ENCODE assay signal across 8 cellular contexts in the genomic region with DNA sequence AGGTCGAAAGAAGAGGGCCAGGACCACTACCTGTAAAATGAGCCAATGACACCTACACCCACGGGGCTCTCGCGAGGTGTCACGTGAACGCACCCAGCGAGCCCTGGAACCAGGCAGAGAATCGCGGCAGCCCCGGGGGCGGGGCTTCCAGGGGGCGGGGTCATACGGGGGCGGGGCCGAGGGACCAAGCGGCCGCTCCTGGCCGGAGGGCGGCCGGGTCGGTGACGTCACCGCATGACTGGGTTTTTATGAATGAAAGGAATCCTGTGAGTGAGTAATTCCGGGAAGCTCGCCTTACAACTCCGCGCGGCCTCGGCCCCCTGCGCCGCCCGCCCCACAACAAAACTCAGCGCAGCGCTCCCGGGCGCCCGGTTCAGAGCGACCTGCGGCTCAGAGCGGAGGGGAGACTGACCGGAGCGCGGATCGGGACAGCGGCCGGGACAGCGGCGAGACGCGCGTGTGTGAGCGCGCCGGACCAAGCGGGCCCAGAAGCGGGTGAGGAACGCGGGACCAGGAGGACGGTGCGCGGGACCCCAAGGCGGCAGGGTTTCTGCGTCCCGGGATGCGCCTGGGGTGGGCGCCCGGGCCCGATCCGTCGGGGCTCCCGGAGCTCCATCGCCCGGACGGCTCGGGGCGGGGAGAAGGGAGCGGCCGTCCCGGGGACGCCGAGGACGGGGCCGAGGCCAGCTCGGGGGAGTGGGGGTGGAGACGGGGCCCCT. TPM values are rescaled to one million over a fixed set of nuclear protein-coding genes. Genes with fewer than 3 reads are reported as not detected.
DNase-seq lines count a peak whose midpoint lies in the region; ATAC-seq, FAIRE-seq and TF ChIP-seq lines count a peak whose summit lies in the region.

A gene (plus strand): TSS at position 277 of the 719 bp plus-strand sequence. CDS start 11,860 bp downstream, outside the sequence.

- no peaks in the 10 kb centered on the region for H3K9me3 ChIP-seq in CD4-positive, alpha-beta memory T cell (ENCODE audit: control insufficient read depth in 1 of 2, low read length in 2 of 2)
- no peaks in the 10 kb centered on the region for H3K9me3 ChIP-seq in OCI-LY1 (ENCODE audit: low read length)

- H3K4me1 ChIP-seq in CD4-positive, alpha-beta memory T cell (ENCODE audit: insufficient read depth, low read length), result peaks cover 32% of the 10 kb centered on the region
- H3K4me1 ChIP-seq in OCI-LY1 (ENCODE audit: insufficient read depth, low read length, severe bottlenecking), result peaks cover 27% of the 10 kb centered on the region

- ATAC-seq in GM19452 (IDR thresholded peaks at IDR 0.05; ENCODE audit: unreplicated experiment), result peak; percentile 55

- peak within 1 kb of the TSS; percentile 87 to 93 (median 90) for H3K4me3 Mint-ChIP-seq in CD4-positive, alpha-beta memory T cell

- H4K20me1 ChIP-seq in OCI-LY1 (ENCODE audit: insufficient read depth, low read length), result no peaks in the 10 kb centered on the region

- no peaks in the 10 kb centered on the region for H3K36me3 ChIP-seq in CD4-positive, alpha-beta memory T cell (ENCODE audit: insufficient read depth, low read length)
- no peaks in the 10 kb centered on the region for H3K36me3 ChIP-seq in OCI-LY1 (ENCODE audit: insufficient read depth, low read length)

- H3K9ac ChIP-seq in OCI-LY1 (ENCODE audit: low read length), result peak within 1 kb of the TSS; percentile 57

- peak within 1 kb of the TSS; percentile 80 to 90 for H3K4me3 ChIP-seq in CD4-positive, alpha-beta memory T cell (ENCODE audit: low read length in 2 of 2)
- H3K4me3 ChIP-seq in OCI-LY1 (ENCODE audit: low read depth, low read length, poor library complexity, severe bottlenecking), result peak within 1 kb of the TSS; percentile 78

- H3K27ac Mint-ChIP-seq in CD4-positive, alpha-beta memory T cell, result peak within 1 kb of the TSS; percentile 90 to 98 (median 97)

- H3K27ac ChIP-seq in CD4-positive, alpha-beta memory T cell (ENCODE audit: low read depth, low read length), result peak within 1 kb of the TSS; percentile 81
- H3K27ac ChIP-seq in OCI-LY1 (ENCODE audit: low read depth, low read length, poor library complexity, severe bottlenecking), result peak within 1 kb of the TSS; percentile 27

- H3K27me3 ChIP-seq in CD4-positive, alpha-beta memory T cell (ENCODE audit: insufficient read depth, low read length), result no peaks in the 10 kb centered on the region
- H3K27me3 ChIP-seq in OCI-LY1 (ENCODE audit: insufficient read depth, low read length), result no peaks in the 10 kb centered on the region

- CTCF ChIA-PET in CD4-positive, alpha-beta memory T cell (lab: Charles Lee; ENCODE audit: partially characterized antibody), result interaction anchor here (3.2 kb wide), 1 partner anchor 13 kb away, joined by 13 read pairs; no protein-coding TSS in a partner anchor

- peak; percentile 77 to 93 (median 80) for DNase-seq in CD4-positive, alpha-beta memory T cell
- DNase-seq in HTR-8/SVneo (ENCODE audit: insufficient read length, low spot score) (peak; percentile 84), activated T-cell treated with anti-CD3 and anti-CD28 coated beads for 24 hours (ENCODE audit: low read depth) (peak; percentile 83), epidermal melanocyte (ENCODE audit: insufficient read length, low spot score) (peak; percentile 89), middle frontal gyrus (ENCODE audit: extremely low spot score, low spot score) (peak; percentile 73)
- DNase-seq in stimulated activated CD8-positive, alpha-beta memory T cell treated with anti-CD3 and anti-CD28 coated beads, Interleukin-15, amount 100 ng/mL, for 48 hours (ENCODE audit: low read depth in 2 of 2), result peak; percentile 89 to 91

- intact Hi-C loops in CD4-positive, alpha-beta memory T cell (cut with micrococcal nuclease), result loop anchor here (1.0 to 5.0 kb wide), 3 partner anchors 12 to 115 kb away; a partner anchor contains a TSS

- no peaks in the 10 kb centered on the region for H3K27me3 Mint-ChIP-seq in CD4-positive, alpha-beta memory T cell

- TF ChIP-seq CTCF in OCI-LY1 (IDR thresholded peaks at IDR 0.05; ENCODE audit: low read length), result no peak

- H3K4me1 Mint-ChIP-seq in CD4-positive, alpha-beta memory T cell, result peaks cover 18 to 47% (median 26%) of the 10 kb centered on the region in 4 donors

- H3K4me2 ChIP-seq in OCI-LY1 (ENCODE audit: low read length), result peak within 1 kb of the TSS; percentile 84

- H3K36me3 Mint-ChIP-seq in CD4-positive, alpha-beta memory T cell, result peaks cover 0 to 7% of the 10 kb centered on the region in 2 donors

- H2AFZ ChIP-seq in OCI-LY1 (ENCODE audit: low read length), result peak within 1 kb of the TSS; percentile 52; the same call in 1 of the 2 replicates

- H3F3A ChIP-seq in OCI-LY1 (ENCODE audit: insufficient read depth, low read length), result no peaks in the 10 kb centered on the region

- H3K9me2 ChIP-seq in OCI-LY1 (ENCODE audit: low read depth, low read length), result no peaks in the 10 kb centered on the region

- no peaks in the 10 kb centered on the region for H3K79me2 ChIP-seq in OCI-LY1 (ENCODE audit: insufficient read depth, low read length)

- H3K9me3 Mint-ChIP-seq in CD4-positive, alpha-beta memory T cell, result no peaks in the 10 kb centered on the region

- peak; percentile 63 for FAIRE-seq in HTR-8/SVneo (lab: Jason Lieb, UNC)

- POLR2A ChIA-PET in CD4-positive, alpha-beta memory T cell (lab: Charles Lee; ENCODE audit: partially characterized antibody), result interaction anchor here (0.6 to 4.3 kb wide), 8 partner anchors 9 to 65 kb away, joined by 3 to 72 read pairs (median 8); a partner anchor contains a TSS

RNA-seq across cellular contexts. Expression of the gene that starts here (rescaled TPM):
- total RNA-seq in CD4-positive, alpha-beta memory T cell, result 1 to 10 TPM; 6.8 TPM
- 1 to 10 TPM; 3.3 to 3.5 TPM for polyA plus RNA-seq in CD4-positive, alpha-beta memory T cell

Comparison
In these comparisons a context has a peak if more than half of its experiments do, and no peak if none do; other contexts are left out.
1. Peak in every context shown above with its lines: DNase-seq, ATAC-seq, H3K4me3 ChIP-seq and H3K27ac ChIP-seq.